1 cellular context compared by ENCODE assay signal in the genomic region with DNA sequence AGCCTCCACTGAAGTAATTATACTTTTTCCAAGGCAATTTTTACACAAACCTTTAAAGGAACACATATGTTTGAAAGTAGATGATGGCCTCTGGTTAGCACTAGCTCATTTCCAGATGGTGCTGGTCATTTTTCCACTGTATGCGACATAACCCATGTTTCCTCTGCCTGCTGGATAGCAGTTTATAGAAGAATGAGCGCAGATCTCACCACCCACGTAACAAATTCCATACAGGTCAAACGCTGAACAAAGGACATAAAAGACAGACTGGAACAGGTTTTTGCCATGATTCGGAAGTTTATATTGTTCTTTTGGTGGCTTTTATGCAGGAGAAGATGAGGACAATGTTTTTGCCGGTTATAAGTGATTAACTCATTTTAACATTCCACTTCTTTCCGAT.
TF ChIP-seq lines count a peak whose summit lies in the region.

No MANE protein-coding gene starts in this region.

TF ChIP-seq in HCT116, 20 proteins besides CTCF, POLR2A, EP300 and RAD21 (continued from another document):
- TF ChIP-seq REST (IDR thresholded peaks at IDR 0.05; ENCODE audit: low read depth), result no peak
- TF ChIP-seq, protein P1, sequence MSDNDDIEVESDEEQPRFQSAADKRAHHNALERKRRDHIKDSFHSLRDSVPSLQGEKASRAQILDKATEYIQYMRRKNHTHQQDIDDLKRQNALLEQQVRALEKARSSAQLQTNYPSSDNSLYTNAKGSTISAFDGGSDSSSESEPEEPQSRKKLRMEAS (IDR thresholded peaks at IDR 0.05), result no peak
- no peak for TF ChIP-seq JUND (IDR thresholded peaks at IDR 0.05)
- no peak for TF ChIP-seq EZH2 (IDR thresholded peaks at IDR 0.05)
- TF ChIP-seq ZNF274 (IDR thresholded peaks at IDR 0.05; ENCODE audit: low read depth, low read length), result no peak
- TF ChIP-seq FOSL1 (IDR thresholded peaks at IDR 0.05; ENCODE audit: low read depth), result no peak
- no peak for TF ChIP-seq SIN3A (IDR thresholded peaks at IDR 0.05; ENCODE audit: low read depth)
- no peak for TF ChIP-seq ATF3 (IDR thresholded peaks at IDR 0.05)
